Comparison of ENCODE assay signal across 29 cellular contexts in genomic region chr16:57754354-57755060, GRCh38. TPM values are rescaled to one million over a fixed set of nuclear protein-coding genes. Genes with fewer than 3 reads are reported as not detected.
DNase-seq lines count a peak whose midpoint lies in the region; ATAC-seq, FAIRE-seq and TF ChIP-seq lines count a peak whose summit lies in the region.
"Had no signal": no experiment of that assay in that cellular context is flagged by ENCODE, and none has a peak within 500 bp of the region (broad histone marks: within the 10 kb centered on the region; RNA-seq: fewer than 3 reads in every experiment).

No MANE protein-coding gene starts in this region.

- H3K4me3 Mint-ChIP-seq in activated CD4-positive, alpha-beta memory T cell treated with anti-CD3 and anti-CD28 coated beads, Interleukin-2, amount 10 ng/mL, durations not matched to agents 7 days and 5 days, result no peak overlapping the region
- H3K4me3 Mint-ChIP-seq: activated CD8-positive, alpha-beta memory T cell treated with anti-CD3 and anti-CD28 coated beads, Interleukin-2, amount 10 ng/mL, durations not matched to agents 7 days and 5 days; CD4-positive, alpha-beta memory T cell had no signal

- DNase-seq in A549 (ENCODE audit: low read depth in 1 of 2, low spot score in 1 of 2), result no peak
- DNase-seq in AG08395 (ENCODE audit: low spot score), result peak; percentile 25
- peak; percentile 51 to 70 for DNase-seq in SJCRH30
- peak in 2 of 3 donors; percentile 12 to 32 for DNase-seq in right cardiac atrium
- DNase-seq in globus pallidus (ENCODE audit: low spot score), result no peak
- DNase-seq in mucosa of gallbladder (ENCODE audit: low spot score), result no peak
- no peak for DNase-seq in activated CD4-positive, alpha-beta memory T cell treated with anti-CD3 and anti-CD28 coated beads, Interleukin-2, amount 10 ng/mL, durations not matched to agents 7 days and 5 days
- DNase-seq: activated CD4-positive, alpha-beta T cell treated with anti-CD3 and anti-CD28 coated beads for 4 hours; activated CD8-positive, alpha-beta memory T cell treated with anti-CD3 and anti-CD28 coated beads, Interleukin-2, amount 10 ng/mL, durations not matched to agents 7 days and 5 days; DMS 273 treated with DMSO at 0.1 percent for 48 hours; effector CD4-positive, alpha-beta T cell; EL; head of caudate nucleus; Kasumi-1; MV-4-11; NCI-H1436 treated with DMSO at 0.1 percent for 48 hours; NCI-H2107; NCI-H774; stimulated activated CD4-positive, alpha-beta T cell treated with anti-CD3 and anti-CD28 coated beads, Interleukin-12 subunit alpha, Interleukin-12 subunit beta, amount 100 ng/mL, for 4 hours; stimulated activated CD4-positive, alpha-beta T cell treated with anti-CD3 and anti-CD28 coated beads, Interleukin-4, amount 100 ng/mL, for 1 hour had no signal

- peaks cover 49% of the 10 kb centered on the region for H3K4me1 ChIP-seq in A549
- H3K4me1 ChIP-seq in SJCRH30, result peaks cover 5% of the 10 kb centered on the region
- H3K4me1 ChIP-seq in right cardiac atrium (ENCODE audit: control insufficient read depth, insufficient read depth, low read length), result no peaks in the 10 kb centered on the region

- H3K4me2 ChIP-seq in A549, result no peak overlapping the region

- 0 out of 2 replicates have a peak, but pooled peaks cover 2% of the 10 kb centered on the region for H3K36me3 ChIP-seq in SJCRH30

- no peak overlapping the region for H3K27ac Mint-ChIP-seq in activated CD4-positive, alpha-beta memory T cell treated with anti-CD3 and anti-CD28 coated beads, Interleukin-2, amount 10 ng/mL, durations not matched to agents 7 days and 5 days
- H3K27ac Mint-ChIP-seq: activated CD8-positive, alpha-beta memory T cell treated with anti-CD3 and anti-CD28 coated beads, Interleukin-2, amount 10 ng/mL, durations not matched to agents 7 days and 5 days; CD4-positive, alpha-beta memory T cell had no signal

- H3K4me3 ChIP-seq in A549, result no peak overlapping the region
- H3K4me3 ChIP-seq in SJCRH30, result no peak overlapping the region
- no peak overlapping the region for H3K4me3 ChIP-seq in right cardiac atrium (ENCODE audit: low read length)
- H3K4me3 ChIP-seq: body of pancreas had no signal

- ATAC-seq in A549, result no peak
- no peak for ATAC-seq in right cardiac atrium
- ATAC-seq: activated CD8-positive, alpha-beta memory T cell treated with anti-CD3 and anti-CD28 coated beads, Interleukin-2, amount 10 ng/mL, durations not matched to agents 7 days and 5 days; body of pancreas; sciatic nerve had no signal

- no peak for TF ChIP-seq RAD21 in A549 (conservative IDR thresholded peaks at IDR 0.05 in 1 of 2, IDR thresholded peaks at IDR 0.05 in 1 of 2)

- POLR2A ChIA-PET in A549 (lab: Yijun Ruan, JAX), result interaction anchor here (0.6 to 1.2 kb wide), 2 partner anchors 19 to 54 kb away, joined by 3 to 8 read pairs; partner anchors contain the start of gene KATNB1
- POLR2A ChIA-PET in activated CD4-positive, alpha-beta memory T cell treated with anti-CD3 and anti-CD28 coated beads, Interleukin-2, amount 10 ng/mL, durations not matched to agents 7 days and 5 days (lab: Charles Lee), result no interaction called here

- no peaks in the 10 kb centered on the region for H3K9me3 Mint-ChIP-seq in activated CD4-positive, alpha-beta memory T cell treated with anti-CD3 and anti-CD28 coated beads, Interleukin-2, amount 10 ng/mL, durations not matched to agents 7 days and 5 days
- H3K9me3 Mint-ChIP-seq: CD4-positive, alpha-beta memory T cell had no signal

- no peaks in the 10 kb centered on the region for H3K27me3 Mint-ChIP-seq in activated CD4-positive, alpha-beta memory T cell treated with anti-CD3 and anti-CD28 coated beads, Interleukin-2, amount 10 ng/mL, durations not matched to agents 7 days and 5 days
- H3K27me3 Mint-ChIP-seq: activated CD8-positive, alpha-beta memory T cell treated with anti-CD3 and anti-CD28 coated beads, Interleukin-2, amount 10 ng/mL, durations not matched to agents 7 days and 5 days; CD4-positive, alpha-beta memory T cell had no signal

- peaks cover 2% of the 10 kb centered on the region for H3K4me1 Mint-ChIP-seq in activated CD4-positive, alpha-beta memory T cell treated with anti-CD3 and anti-CD28 coated beads, Interleukin-2, amount 10 ng/mL, durations not matched to agents 7 days and 5 days

- peak overlapping the region; percentile 27 to 76; a peak in 2 of 6 replicates for H3K27ac ChIP-seq in A549
- no peak overlapping the region for H3K27ac ChIP-seq in SJCRH30
- no peak overlapping the region for H3K27ac ChIP-seq in right cardiac atrium (ENCODE audit: low read length)
- H3K27ac ChIP-seq: body of pancreas had no signal

- H3K9me3 ChIP-seq in A549 (no peaks in the 10 kb centered on the region), SJCRH30 (replicated peaks) (no peaks in the 10 kb centered on the region), right cardiac atrium (ENCODE audit: control insufficient read depth, low read length) (no peaks in the 10 kb centered on the region)
- H3K9me3 ChIP-seq: body of pancreas had no signal

- TF ChIP-seq CTCF in A549 (IDR thresholded peaks at IDR 0.05), result no peak

- 88% methylated on average over 6 of the region's 9 CpGs for WGBS in A549 (ENCODE audit: missing lambda C conversion rate)
- WGBS in right cardiac atrium, result 85% methylated on average over 9 of the region's 9 CpGs

- TF ChIP-seq POLR2A in A549 (IDR thresholded peaks at IDR 0.05; ENCODE audit: low read length), result no peak

- no peaks in the 10 kb centered on the region for H3K36me3 Mint-ChIP-seq in activated CD4-positive, alpha-beta memory T cell treated with anti-CD3 and anti-CD28 coated beads, Interleukin-2, amount 10 ng/mL, durations not matched to agents 7 days and 5 days (ENCODE audit: low read depth)
- H3K36me3 Mint-ChIP-seq: activated CD8-positive, alpha-beta memory T cell treated with anti-CD3 and anti-CD28 coated beads, Interleukin-2, amount 10 ng/mL, durations not matched to agents 7 days and 5 days had no signal

- intact Hi-C loops in right cardiac atrium (cut with DNase I), result loop anchor here in 2 of 4 donors (10.0 kb wide), 2 partner anchors 240 to 250 kb away; partner anchors contain the start of genes USB1 (in 1 of the 2) and ZNF319 (in 1 of the 2)

- H3K27me3 ChIP-seq in SJCRH30 (no peaks in the 10 kb centered on the region), right cardiac atrium (ENCODE audit: control insufficient read depth, insufficient read depth) (no peaks in the 10 kb centered on the region)
- H3K27me3 ChIP-seq: body of pancreas had no signal

- no peak for FAIRE-seq in A549 (lab: Jason Lieb, UNC)
- FAIRE-seq: GM12891, HepG2 had no signal

- no peak for TF ChIP-seq EP300 in A549 (IDR thresholded peaks at IDR 0.05)

- CTCF ChIA-PET in A549 (lab: Yijun Ruan, JAX), result interaction anchor here (0.8 to 7.9 kb wide), 7 partner anchors 14 to 245 kb away, joined by 3 to 46 read pairs (median 24); partner anchors contain the start of genes USB1 and ZNF319
- CTCF ChIA-PET in activated CD4-positive, alpha-beta memory T cell treated with anti-CD3 and anti-CD28 coated beads, Interleukin-2, amount 10 ng/mL, durations not matched to agents 7 days and 5 days (lab: Charles Lee), result interaction anchor here (1.3 to 1.7 kb wide), 2 partner anchors 11 to 178 kb away, joined by 3 to 4 read pairs; no protein-coding TSS in a partner anchor

TF ChIP-seq in A549, 52 proteins besides CTCF, POLR2A, EP300 and RAD21 (continues in another document):
- no peak for TF ChIP-seq NPAS2 (CRISPR knock-in tag; IDR thresholded peaks at IDR 0.05; ENCODE audit: borderline replicate concordance)

RNA-seq across cellular contexts. Expression of gene KATNB1, which starts 18.9 kb away (rescaled TPM):
- polyA plus RNA-seq in A549 (2011; rRNA removed) (18.6 and 21.1 TPM in 2 replicates), A549 (2017; fragmentation: RNase III; extraction: RNeasy Plus Mini Kit Qiagen cat#74134 plus additional on column Dnase treatment) (18.1 to 21.0 TPM (median 19.1 TPM) in 3 replicates), right cardiac atrium (10.2 TPM)
- polyA plus RNA-seq in A549 (2012; cell fraction: cytosol; rRNA removed), result 43.2 and 53.0 TPM in 2 replicates
- polyA plus RNA-seq in A549 (2012; cell fraction: nucleus; rRNA removed), result 124 and 158 TPM in 2 replicates
- polyA minus RNA-seq in A549 (2011; rRNA and poly(A)+ RNA removed), result 14.3 and 22.3 TPM in 2 replicates
- 35.2 and 38.9 TPM in 2 replicates for total RNA-seq in SJCRH30 (2014; rRNA removed; shearing (Covaris generic))
- total RNA-seq in right cardiac atrium (10 to 100 TPM in 3 of 4 donors, 1 to 10 TPM in 1; 8.4 to 16.3 (median 12.3) TPM), mucosa of gallbladder (23.4 TPM)
- total RNA-seq in activated CD4-positive, alpha-beta memory T cell treated with anti-CD3 and anti-CD28 coated beads, Interleukin-2, amount 10 ng/mL, durations not matched to agents 7 days and 5 days, result 10 to 100 TPM; 33.3 to 33.4 TPM

RNA-seq across cellular contexts. Expression of gene KIFC3, which starts 47.8 kb away (rescaled TPM):
- polyA plus RNA-seq in A549 (2011; rRNA removed), result 127 and 128 TPM in 2 replicates
- 236 and 291 TPM in 2 replicates for polyA plus RNA-seq in A549 (2012; cell fraction: cytosol; rRNA removed)
- polyA plus RNA-seq in A549 (2012; cell fraction: nucleus; rRNA removed), result 781 and 955 TPM in 2 replicates
- polyA plus RNA-seq in A549 (2017; fragmentation: RNase III; extraction: RNeasy Plus Mini Kit Qiagen cat#74134 plus additional on column Dnase treatment), result 171 to 180 TPM (median 178 TPM) in 3 replicates
- polyA minus RNA-seq in A549 (2011; rRNA and poly(A)+ RNA removed), result 225 and 333 TPM in 2 replicates
- 11.4 and 11.8 TPM in 2 replicates for total RNA-seq in SJCRH30 (2014; rRNA removed; shearing (Covaris generic))
- total RNA-seq in right cardiac atrium, result 10 to 100 TPM; 45.8 to 67.5 (median 50.0) TPM
- polyA plus RNA-seq in right cardiac atrium, result 39.9 TPM
- 39.3 TPM for total RNA-seq in mucosa of gallbladder
- total RNA-seq in activated CD4-positive, alpha-beta memory T cell treated with anti-CD3 and anti-CD28 coated beads, Interleukin-2, amount 10 ng/mL, durations not matched to agents 7 days and 5 days, result not detected
- total RNA-seq: T-helper 2 cell treated with Interferon-gamma antibody and Interleukin-4, amounts not matched to agents 100 ng/mL and 5 ng/mL, for 36 hours had no signal
- polyA plus RNA-seq: CD4-positive, alpha-beta memory T cell had no signal

RNA-seq across cellular contexts. Expression of gene DRC7, which starts 59.9 kb away (rescaled TPM):
- 0.17 and 0.28 TPM in 2 replicates for polyA plus RNA-seq in A549 (2011; rRNA removed)
- polyA plus RNA-seq in A549 (2012; cell fraction: cytosol; rRNA removed), result 0.05 and 0.19 TPM in 2 replicates
- polyA plus RNA-seq in A549 (2012; cell fraction: nucleus; rRNA removed), result 0.11 and 0.20 TPM in 2 replicates
- 0.10 to 0.28 TPM (median 0.10 TPM) in 3 replicates for polyA plus RNA-seq in A549 (2017; fragmentation: RNase III; extraction: RNeasy Plus Mini Kit Qiagen cat#74134 plus additional on column Dnase treatment)
- polyA minus RNA-seq in A549 (2011; rRNA and poly(A)+ RNA removed), result 0.91 TPM in 1 of 2 replicates, not detected in the other
- total RNA-seq in SJCRH30 (2014; rRNA removed; shearing (Covaris generic)), result not detected in 2 replicates
- not detected for total RNA-seq in right cardiac atrium
- polyA plus RNA-seq in right cardiac atrium, result not detected
- 1.9 TPM for total RNA-seq in mucosa of gallbladder
- total RNA-seq in activated CD4-positive, alpha-beta memory T cell treated with anti-CD3 and anti-CD28 coated beads, Interleukin-2, amount 10 ng/mL, durations not matched to agents 7 days and 5 days, result not detected
- total RNA-seq: activated CD8-positive, alpha-beta memory T cell treated with anti-CD3 and anti-CD28 coated beads, Interleukin-2, amount 10 ng/mL, durations not matched to agents 7 days and 5 days; CD4-positive, alpha-beta memory T cell; epithelial cell of proximal tubule; fibroblast of villous mesenchyme; posterior vena cava; sciatic nerve; T-helper 2 cell treated with Interferon-gamma antibody and Interleukin-4, amounts not matched to agents 100 ng/mL and 5 ng/mL, for 36 hours had no signal
- polyA plus RNA-seq: CD4-positive, alpha-beta memory T cell had no signal

Comparison
In these comparisons a context has a peak if more than half of its experiments do, and no peak if none do; other contexts are left out.
1. DNase-seq: peak in AG08395 (single experiment), SJCRH30 (2 of 2) and right cardiac atrium (2 of 3); none in A549 (0 of 2), globus pallidus (single experiment), mucosa of gallbladder (single experiment) and activated CD4-positive, alpha-beta memory T cell treated with anti-CD3 and anti-CD28 coated beads, Interleukin-2, amount 10 ng/mL, durations not matched to agents 7 days and 5 days (single experiment).
2. H3K27ac ChIP-seq: peak in A549 (2 of 2); none in SJCRH30 (single experiment) and right cardiac atrium (single experiment).
3. RNA of gene KIFC3, which starts 47.8 kb away (total RNA-seq): 45.8 to 67.5 TPM in right cardiac atrium, 39.3 TPM in mucosa of gallbladder (single experiment) and 11.4 to 11.8 TPM in SJCRH30; not detected in activated CD4-positive, alpha-beta memory T cell treated with anti-CD3 and anti-CD28 coated beads, Interleukin-2, amount 10 ng/mL, durations not matched to agents 7 days and 5 days; every median in the first group is over 10 times any median in the second.